Comparison of ENCODE assay signal across 8 cellular contexts in the genomic region with DNA sequence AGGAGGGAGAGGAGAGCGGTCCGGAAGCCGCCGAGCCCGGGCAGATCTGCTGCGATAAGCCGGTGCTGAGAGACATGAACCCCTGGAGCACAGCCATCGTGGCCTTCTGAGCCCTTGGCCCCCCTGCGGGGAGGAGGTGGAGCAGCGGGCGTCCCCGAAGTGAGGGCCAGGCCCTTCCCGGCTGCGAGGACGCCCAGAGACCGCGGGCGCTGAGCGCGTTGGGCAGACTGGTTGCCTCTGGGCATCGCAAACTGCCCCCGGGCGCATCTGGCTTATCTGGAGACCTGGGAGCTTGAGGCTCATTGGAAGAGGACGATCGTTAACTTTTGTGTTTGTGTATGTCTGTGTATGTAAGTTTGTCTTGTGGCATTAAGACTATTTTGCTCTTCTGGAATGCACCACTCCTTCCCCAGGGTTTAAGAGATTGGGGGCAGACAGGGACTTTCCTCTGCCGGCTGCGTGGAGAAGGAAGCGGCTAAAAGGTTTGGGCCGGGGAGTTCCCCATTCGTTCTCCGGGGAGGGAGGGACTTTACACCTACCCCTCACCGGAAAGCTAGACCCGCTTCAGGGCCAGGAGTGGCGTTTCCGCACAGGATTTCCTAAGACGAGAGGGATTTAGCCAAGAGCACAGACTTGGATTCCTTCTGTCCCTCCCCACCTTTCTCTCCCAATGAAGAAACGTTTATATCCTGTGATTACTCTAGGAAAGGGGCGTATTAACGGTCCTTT. TPM values are rescaled to one million over a fixed set of nuclear protein-coding genes. Genes with fewer than 3 reads are reported as not detected.
DNase-seq lines count a peak whose midpoint lies in the region; ATAC-seq and TF ChIP-seq lines count a peak whose summit lies in the region.

No MANE protein-coding gene starts in this region.

- no peaks in the 10 kb centered on the region for H3K9me3 Mint-ChIP-seq in WTC11

- DNase-seq in NCI-H128 (lab: John Stamatoyannopoulos, UW; ENCODE audit: unreplicated experiment) (peak; percentile 37), WTC11 (ENCODE audit: low spot score) (peak; percentile 63), left lobe of liver (ENCODE audit: low spot score) (peak; percentile 85)
- peak; percentile 84 for DNase-seq in central memory CD4-positive, alpha-beta T cell
- peak; percentile 54 to 69 for DNase-seq in stimulated activated CD4-positive, alpha-beta T cell treated with anti-CD3 and anti-CD28 coated beads, Interleukin-2, amount 100 ng/mL, for 48 hours

- peak overlapping the region; percentile 89 for H3K4me3 ChIP-seq in GM08714 (ENCODE audit: low read length)
- H3K4me3 ChIP-seq in HEK293 (ENCODE audit: low read depth, low read length), result peak overlapping the region; percentile 96

- peak overlapping the region; percentile 82 for H3K27ac ChIP-seq in HEK293 (ENCODE audit: extremely low read depth, low read depth, low read length)

- H3K9me3 ChIP-seq in HEK293 (ENCODE audit: control insufficient read depth, insufficient read depth, low read depth, low read length), result no peaks in the 10 kb centered on the region

- peaks cover 40% of the 10 kb centered on the region for H3K4me1 Mint-ChIP-seq in WTC11

- 0 out of 2 replicates have a peak, but pooled peaks cover 7% of the 10 kb centered on the region for H3K36me3 Mint-ChIP-seq in WTC11

- H3K27me3 Mint-ChIP-seq in WTC11 (ENCODE audit: low read depth), result peaks cover 35% of the 10 kb centered on the region

- ATAC-seq in WTC11, result peak; percentile 10
- ATAC-seq in left lobe of liver, result peak; percentile 65
- ATAC-seq in HG03469 (IDR thresholded peaks at IDR 0.05; ENCODE audit: unreplicated experiment), result no peak

- H3K27ac Mint-ChIP-seq in WTC11, result peak overlapping the region; percentile 74; the same call in 1 of the 2 replicates

- peaks cover 0 to 37% of the 10 kb centered on the region in 2 experiments; a peak in 2 of 3 replicates for H3K36me3 ChIP-seq in HEK293 (ENCODE audit: control insufficient read depth in 2 of 2, insufficient read depth in 1 of 2, low read length in 2 of 2)

- CTCF ChIA-PET in HEK293 (lab: Yijun Ruan, JAX) (interaction anchor here (0.7 to 3.9 kb wide), 10 partner anchors 9 to 335 kb away, joined by 3 to 36 read pairs (median 4); no protein-coding TSS in a partner anchor), WTC11 (lab: Charles Lee) (interaction anchor here (1.0 to 1.8 kb wide), 6 partner anchors 9 to 208 kb away, joined by 4 to 12 read pairs (median 5); no protein-coding TSS in a partner anchor)

- H3K4me3 Mint-ChIP-seq in WTC11, result peak overlapping the region; percentile 94

- TF ChIP-seq CTCF in HEK293 (tag by site-specific recombination; IDR thresholded peaks at IDR 0.05) (no peak; the same call in 1 of the 2 replicates), WTC11 (IDR thresholded peaks at IDR 0.05) (no peak)

- peaks cover 5% of the 10 kb centered on the region for H3K4me1 ChIP-seq in HEK293 (ENCODE audit: control insufficient read depth, insufficient read depth, low read length)

- POLR2A ChIA-PET in HEK293 (lab: Yijun Ruan, JAX) (interaction anchor here (0.7 to 6.6 kb wide), 17 partner anchors 9 to 208 kb away, joined by 3 to 163 read pairs (median 5); partner anchors contain the start of genes MR1 and STX6), WTC11 (lab: Charles Lee) (interaction anchor here (0.6 to 2.2 kb wide), 8 partner anchors 11 to 71 kb away, joined by 3 to 12 read pairs (median 6); no protein-coding TSS in a partner anchor)

TF ChIP-seq in HEK293, 187 proteins besides CTCF, POLR2A, EP300 and RAD21 (continues in another document):
- TF ChIP-seq, protein P1, sequence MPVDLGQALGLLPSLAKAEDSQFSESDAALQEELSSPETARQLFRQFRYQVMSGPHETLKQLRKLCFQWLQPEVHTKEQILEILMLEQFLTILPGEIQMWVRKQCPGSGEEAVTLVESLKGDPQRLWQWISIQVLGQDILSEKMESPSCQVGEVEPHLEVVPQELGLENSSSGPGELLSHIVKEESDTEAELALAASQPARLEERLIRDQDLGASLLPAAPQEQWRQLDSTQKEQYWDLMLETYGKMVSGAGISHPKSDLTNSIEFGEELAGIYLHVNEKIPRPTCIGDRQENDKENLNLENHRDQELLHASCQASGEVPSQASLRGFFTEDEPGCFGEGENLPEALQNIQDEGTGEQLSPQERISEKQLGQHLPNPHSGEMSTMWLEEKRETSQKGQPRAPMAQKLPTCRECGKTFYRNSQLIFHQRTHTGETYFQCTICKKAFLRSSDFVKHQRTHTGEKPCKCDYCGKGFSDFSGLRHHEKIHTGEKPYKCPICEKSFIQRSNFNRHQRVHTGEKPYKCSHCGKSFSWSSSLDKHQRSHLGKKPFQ (tag by site-specific recombination; IDR thresholded peaks at IDR 0.05), result no peak
- no peak for TF ChIP-seq ZFP41 (tag by site-specific recombination; IDR thresholded peaks at IDR 0.05; ENCODE audit: borderline replicate concordance)
- TF ChIP-seq, protein P2, sequence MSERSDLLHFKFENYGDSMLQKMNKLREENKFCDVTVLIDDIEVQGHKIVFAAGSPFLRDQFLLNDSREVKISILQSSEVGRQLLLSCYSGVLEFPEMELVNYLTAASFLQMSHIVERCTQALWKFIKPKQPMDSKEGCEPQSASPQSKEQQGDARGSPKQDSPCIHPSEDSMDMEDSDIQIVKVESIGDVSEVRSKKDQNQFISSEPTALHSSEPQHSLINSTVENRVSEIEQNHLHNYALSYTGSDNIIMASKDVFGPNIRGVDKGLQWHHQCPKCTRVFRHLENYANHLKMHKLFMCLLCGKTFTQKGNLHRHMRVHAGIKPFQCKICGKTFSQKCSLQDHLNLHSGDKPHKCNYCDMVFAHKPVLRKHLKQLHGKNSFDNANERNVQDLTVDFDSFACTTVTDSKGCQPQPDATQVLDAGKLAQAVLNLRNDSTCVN (tag by site-specific recombination; optimal IDR thresholded peaks at IDR 0.05), result peak; percentile 82
- TF ChIP-seq REPIN1 (tag by site-specific recombination; IDR thresholded peaks at IDR 0.05; ENCODE audit: low read depth), result no peak
- TF ChIP-seq ZNF19 (tag by site-specific recombination; IDR thresholded peaks at IDR 0.05; ENCODE audit: low read depth), result no peak
- TF ChIP-seq ZNF623 (tag by site-specific recombination; IDR thresholded peaks at IDR 0.05), result no peak
- TF ChIP-seq, protein P3, sequence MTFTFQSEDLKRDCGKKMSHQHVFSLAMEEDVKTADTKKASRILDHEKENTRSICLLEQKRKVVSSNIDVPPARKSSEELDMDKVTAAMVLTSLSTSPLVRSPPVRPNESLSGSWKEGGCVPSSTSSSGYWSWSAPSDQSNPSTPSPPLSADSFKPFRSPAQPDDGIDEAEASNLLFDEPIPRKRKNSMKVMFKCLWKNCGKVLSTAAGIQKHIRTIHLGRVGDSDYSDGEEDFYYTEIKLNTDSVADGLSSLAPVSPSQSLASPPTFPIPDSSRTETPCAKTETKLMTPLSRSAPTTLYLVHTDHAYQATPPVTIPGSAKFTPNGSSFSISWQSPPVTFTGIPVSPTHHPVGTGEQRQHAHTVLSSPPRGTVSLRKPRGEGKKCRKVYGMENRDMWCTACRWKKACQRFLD (tag by site-specific recombination; IDR thresholded peaks at IDR 0.05), result no peak
- no peak for TF ChIP-seq SCRT2 (tag by site-specific recombination; IDR thresholded peaks at IDR 0.05)
- no peak for TF ChIP-seq MYNN (tag by site-specific recombination; IDR thresholded peaks at IDR 0.05; ENCODE audit: borderline replicate concordance)

TF ChIP-seq in WTC11, 78 proteins besides CTCF, POLR2A, EP300 and RAD21 (continues in another document):
- TF ChIP-seq, protein P4, sequence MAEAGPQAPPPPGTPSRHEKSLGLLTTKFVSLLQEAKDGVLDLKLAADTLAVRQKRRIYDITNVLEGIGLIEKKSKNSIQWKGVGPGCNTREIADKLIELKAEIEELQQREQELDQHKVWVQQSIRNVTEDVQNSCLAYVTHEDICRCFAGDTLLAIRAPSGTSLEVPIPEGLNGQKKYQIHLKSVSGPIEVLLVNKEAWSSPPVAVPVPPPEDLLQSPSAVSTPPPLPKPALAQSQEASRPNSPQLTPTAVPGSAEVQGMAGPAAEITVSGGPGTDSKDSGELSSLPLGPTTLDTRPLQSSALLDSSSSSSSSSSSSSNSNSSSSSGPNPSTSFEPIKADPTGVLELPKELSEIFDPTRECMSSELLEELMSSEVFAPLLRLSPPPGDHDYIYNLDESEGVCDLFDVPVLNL (CRISPR knock-in tag; IDR thresholded peaks at IDR 0.05; ENCODE audit: borderline replicate concordance, low read depth), result no peak
- TF ChIP-seq TCF7 (CRISPR knock-in tag; IDR thresholded peaks at IDR 0.05; ENCODE audit: low read depth) (no peak), FOXK1 (CRISPR knock-in tag; IDR thresholded peaks at IDR 0.05) (no peak), FOXP1 (CRISPR knock-in tag; IDR thresholded peaks at IDR 0.05; ENCODE audit: borderline replicate concordance) (no peak), HMGXB4 (CRISPR knock-in tag; IDR thresholded peaks at IDR 0.05) (no peak), ZNF671 (CRISPR knock-in tag; IDR thresholded peaks at IDR 0.05) (no peak), FOXJ3 (CRISPR knock-in tag; IDR thresholded peaks at IDR 0.05; ENCODE audit: borderline replicate concordance) (no peak)

RNA-seq across cellular contexts. Expression of gene IER5, which starts 1.4 kb away (rescaled TPM):
- total RNA-seq in WTC11 (2021), result 14.2 to 18.2 TPM (median 14.3 TPM) in 3 replicates
- 3.0 TPM for total RNA-seq in left lobe of liver

RNA-seq across cellular contexts. Expression of gene MR1, which starts 56.2 kb away (rescaled TPM):
- total RNA-seq in WTC11 (2021), result 0.28 to 0.64 TPM (median 0.30 TPM) in 3 replicates
- total RNA-seq in left lobe of liver, result 6.7 TPM
